Comparison of ENCODE assay signal across 25 cellular contexts in the genomic region with DNA sequence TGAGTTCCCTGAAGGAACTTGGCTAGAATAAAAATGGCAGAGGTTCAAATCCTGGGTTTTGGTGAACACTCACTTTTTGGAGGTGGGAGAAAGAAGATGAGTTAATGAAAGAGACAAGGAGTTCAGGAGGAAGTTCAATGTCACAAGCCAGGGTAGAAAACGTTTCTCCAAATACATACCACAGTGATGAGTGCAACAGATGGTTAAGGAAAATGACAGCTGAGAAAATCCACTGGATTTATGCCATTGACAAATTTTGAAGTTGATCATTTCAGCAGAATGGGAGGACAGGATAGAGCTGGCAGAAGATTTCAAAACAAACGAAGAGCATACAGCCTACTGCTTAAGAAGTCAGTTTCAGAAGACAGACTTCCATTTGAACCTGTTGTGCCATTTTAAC.
DNase-seq lines count a peak whose midpoint lies in the region; ATAC-seq and TF ChIP-seq lines count a peak whose summit lies in the region.
"Had no signal": no experiment of that assay in that cellular context is flagged by ENCODE, and none has a peak within 500 bp of the region (broad histone marks: within the 10 kb centered on the region; RNA-seq: fewer than 3 reads in every experiment).

No MANE protein-coding gene starts in this region.

- TF ChIP-seq CTCF in left ventricle myocardium inferior (IDR thresholded peaks at IDR 0.05; ENCODE audit: borderline replicate concordance), result no peak

- H3K27me3 ChIP-seq in right cardiac atrium (ENCODE audit: control insufficient read depth, insufficient read depth) (no peaks in the 10 kb centered on the region), SJCRH30 (no peaks in the 10 kb centered on the region), left ventricle myocardium inferior (ENCODE audit: low read depth) (no peaks in the 10 kb centered on the region)
- H3K27me3 ChIP-seq: ascending aorta, cardiac muscle cell, SJSA1 had no signal

- H3K4me1 Mint-ChIP-seq in T-helper 17 cell, result no peaks in the 10 kb centered on the region
- H3K4me1 Mint-ChIP-seq: activated CD4-positive, alpha-beta T cell treated with anti-CD3 and anti-CD28 coated beads for 36 hours; activated naive CD8-positive, alpha-beta T cell treated with anti-CD3 and anti-CD28 coated beads for 36 hours; CD4-positive, CD25-positive, alpha-beta regulatory T cell had no signal

- no peaks in the 10 kb centered on the region for H3K9me3 ChIP-seq in right cardiac atrium (ENCODE audit: control insufficient read depth, low read length)
- H3K9me3 ChIP-seq in SJCRH30 (replicated peaks), result no peaks in the 10 kb centered on the region; the same call in 1 of the 2 replicates
- H3K9me3 ChIP-seq in left ventricle myocardium inferior (replicated peaks), result no peaks in the 10 kb centered on the region
- H3K9me3 ChIP-seq in T-helper 17 cell (ENCODE audit: control insufficient read depth, low read length, poor library complexity, severe bottlenecking), result no peaks in the 10 kb centered on the region
- H3K9me3 ChIP-seq: ascending aorta, lower lobe of right lung, mucosa of descending colon, SJSA1 had no signal

- H3K36me3 ChIP-seq in SJCRH30, result no peaks in the 10 kb centered on the region
- H3K36me3 ChIP-seq in left ventricle myocardium inferior, result no peaks in the 10 kb centered on the region
- H3K36me3 ChIP-seq: ascending aorta, cardiac muscle cell, lower lobe of right lung, SJSA1 had no signal

- 27% methylated on average over 2 of the region's 2 CpGs for WGBS in right cardiac atrium

- intact Hi-C loops in Right ventricle myocardium inferior (cut with DNase I) (no loop called here), right cardiac atrium (cut with DNase I) (no loop called here), left ventricle myocardium inferior (cut with micrococcal nuclease) (no loop called here)

- no peaks in the 10 kb centered on the region for H3K36me3 Mint-ChIP-seq in T-helper 17 cell (ENCODE audit: low read depth)
- H3K36me3 Mint-ChIP-seq: activated naive CD8-positive, alpha-beta T cell treated with anti-CD3 and anti-CD28 coated beads for 36 hours; CD4-positive, CD25-positive, alpha-beta regulatory T cell had no signal

- H3K27me3 Mint-ChIP-seq in T-helper 17 cell, result no peaks in the 10 kb centered on the region
- H3K27me3 Mint-ChIP-seq: activated CD4-positive, alpha-beta T cell treated with anti-CD3 and anti-CD28 coated beads for 36 hours; activated naive CD8-positive, alpha-beta T cell treated with anti-CD3 and anti-CD28 coated beads for 36 hours; CD4-positive, CD25-positive, alpha-beta regulatory T cell had no signal

- DNase-seq in Right ventricle myocardium inferior (ENCODE audit: missing footprints), result no peak
- no peak for DNase-seq in right cardiac atrium
- peak; percentile 17 to 81 for DNase-seq in SJCRH30
- DNase-seq in left ventricle myocardium inferior, result no peak
- DNase-seq in T-helper 17 cell, result no peak
- DNase-seq in activated CD8-positive, alpha-beta memory T cell treated with anti-CD3 and anti-CD28 coated beads, Interleukin-2, amount 50 U/mL, for 48 hours, result no peak
- DNase-seq: 8988T; activated CD4-positive, alpha-beta T cell treated with anti-CD3 and anti-CD28 coated beads for 36 hours; activated CD8-positive, alpha-beta T cell treated with anti-CD3 and anti-CD28 coated beads, Interleukin-2, amount 10 ng/mL, durations not matched to agents 7 days and 5 days; activated effector memory CD4-positive, alpha-beta T cell treated with anti-CD3 and anti-CD28 coated beads, Interleukin-2, amount 50 U/mL, for 16 hours; activated naive CD8-positive, alpha-beta T cell treated with anti-CD3 and anti-CD28 coated beads for 36 hours; CD4-positive, CD25-positive, alpha-beta regulatory T cell; cortex of kidney; KBM-7; lower lobe of right lung; mucosa of descending colon; NCI-H2227 treated with DMSO at 0.1 percent for 48 hours; stimulated activated CD4-positive, alpha-beta T cell treated with anti-CD3 and anti-CD28 coated beads, Interleukin-15, amount 100 ng/mL, for 24 hours; stimulated activated naive CD4-positive, alpha-beta T cell treated with Interleukin-2 at 50 U/mL for 16 hours had no signal

- H3K4me1 ChIP-seq in right cardiac atrium (ENCODE audit: control insufficient read depth, insufficient read depth, low read length) (no peaks in the 10 kb centered on the region), SJCRH30 (peaks cover 33% of the 10 kb centered on the region), left ventricle myocardium inferior (no peaks in the 10 kb centered on the region)
- H3K4me1 ChIP-seq: ascending aorta, lower lobe of right lung, SJSA1 had no signal

- H3K27ac Mint-ChIP-seq in T-helper 17 cell, result no peak overlapping the region
- H3K27ac Mint-ChIP-seq: activated CD4-positive, alpha-beta T cell treated with anti-CD3 and anti-CD28 coated beads for 36 hours; activated CD8-positive, alpha-beta T cell treated with anti-CD3 and anti-CD28 coated beads, Interleukin-2, amount 10 ng/mL, durations not matched to agents 7 days and 5 days; activated naive CD8-positive, alpha-beta T cell treated with anti-CD3 and anti-CD28 coated beads for 36 hours; CD4-positive, CD25-positive, alpha-beta regulatory T cell had no signal

- H3K4me3 Mint-ChIP-seq in T-helper 17 cell, result no peak overlapping the region
- H3K4me3 Mint-ChIP-seq: activated CD4-positive, alpha-beta T cell treated with anti-CD3 and anti-CD28 coated beads for 36 hours; activated CD8-positive, alpha-beta T cell treated with anti-CD3 and anti-CD28 coated beads, Interleukin-2, amount 10 ng/mL, durations not matched to agents 7 days and 5 days; activated naive CD8-positive, alpha-beta T cell treated with anti-CD3 and anti-CD28 coated beads for 36 hours; CD4-positive, CD25-positive, alpha-beta regulatory T cell had no signal

- ATAC-seq in Right ventricle myocardium inferior, result peak; percentile 44
- no peak for ATAC-seq in right cardiac atrium
- no peak for ATAC-seq in GM21576 (IDR thresholded peaks at IDR 0.05; ENCODE audit: unreplicated experiment)
- no peak for ATAC-seq in T-helper 17 cell
- no peak for ATAC-seq in GM21423 (IDR thresholded peaks at IDR 0.05; ENCODE audit: unreplicated experiment)
- ATAC-seq: activated CD4-positive, alpha-beta T cell treated with anti-CD3 and anti-CD28 coated beads for 36 hours; activated CD8-positive, alpha-beta T cell treated with anti-CD3 and anti-CD28 coated beads, Interleukin-2, amount 10 ng/mL, durations not matched to agents 7 days and 5 days; lower lobe of right lung; mucosa of descending colon; sciatic nerve had no signal

- H3K27ac ChIP-seq in right cardiac atrium (ENCODE audit: low read length) (no peak overlapping the region), SJCRH30 (peak overlapping the region; percentile 52), left ventricle myocardium inferior (replicated peaks) (peak overlapping the region; percentile 37)
- H3K27ac ChIP-seq: ascending aorta, cardiac muscle cell, lower lobe of right lung, SJSA1 had no signal

- H3K4me3 ChIP-seq in right cardiac atrium (ENCODE audit: low read length), result no peak overlapping the region
- H3K4me3 ChIP-seq in SJCRH30, result no peak overlapping the region
- no peak overlapping the region for H3K4me3 ChIP-seq in left ventricle myocardium inferior
- H3K4me3 ChIP-seq: ascending aorta, cardiac muscle cell, lower lobe of right lung, mucosa of descending colon, SJSA1 had no signal

Comparison
In these comparisons a context has a peak if more than half of its experiments do, and no peak if none do; other contexts are left out.
1. DNase-seq: peak in SJCRH30 (2 of 2); none in Right ventricle myocardium inferior (single experiment), right cardiac atrium (0 of 3), left ventricle myocardium inferior (single experiment), T-helper 17 cell (0 of 3) and activated CD8-positive, alpha-beta memory T cell treated with anti-CD3 and anti-CD28 coated beads, Interleukin-2, amount 50 U/mL, for 48 hours (single experiment).